Comparison of ENCODE assay signal across 8 cellular contexts in genomic region chr17:67378444-67379250, GRCh38.
DNase-seq lines count a peak whose midpoint lies in the region; ATAC-seq and TF ChIP-seq lines count a peak whose summit lies in the region.

No MANE protein-coding gene starts in this region.

- H3K36me3 ChIP-seq in mucosa of rectum (ENCODE audit: control insufficient read depth in 2 of 2, insufficient read depth in 2 of 2, low read length in 2 of 2), result no peaks in the 10 kb centered on the region

- peak; percentile 87 for DNase-seq in HK-2 (ENCODE audit: unreplicated experiment)
- peak; percentile 73 for DNase-seq in NOMO-1 treated with DMSO at 0.1 percent for 48 hours (lab: John Stamatoyannopoulos, UW; ENCODE audit: unreplicated experiment)
- peak; percentile 65 for DNase-seq in activated T-cell treated with anti-CD3 and anti-CD28 coated beads for 4 hours
- DNase-seq in epithelial cell of prostate (ENCODE audit: low read depth, low spot score), result no peak
- DNase-seq in stimulated activated CD8-positive, alpha-beta memory T cell treated with anti-CD3 and anti-CD28 coated beads, Interleukin-4, amount 100 ng/mL, for 4 hours (ENCODE audit: low read depth in 2 of 2, low spot score in 1 of 2), result peak; percentile 51 to 52

- ATAC-seq in GM18502 (IDR thresholded peaks at IDR 0.05; ENCODE audit: poor library complexity, unreplicated experiment), result peak; percentile 39

- peak overlapping the region; percentile 65 to 86 for H3K9ac ChIP-seq in mucosa of rectum (ENCODE audit: low read depth in 1 of 2, low read length in 2 of 2)

- H3K9me3 ChIP-seq in mucosa of rectum (ENCODE audit: control insufficient read depth in 2 of 2, low read length in 2 of 2), result no peaks in the 10 kb centered on the region

- H3K27me3 ChIP-seq in mucosa of rectum (ENCODE audit: control insufficient read depth in 2 of 2, insufficient read depth in 2 of 2, low read length in 2 of 2), result no peaks in the 10 kb centered on the region

- H3K4me3 ChIP-seq in mucosa of rectum (ENCODE audit: low read length in 2 of 2), result peak overlapping the region; percentile 79 to 80

- H3K4me1 ChIP-seq in mucosa of rectum (ENCODE audit: control insufficient read depth in 2 of 2, insufficient read depth in 2 of 2, low read length in 2 of 2), result peaks cover 7 to 11% of the 10 kb centered on the region in 2 donors

- H3K27ac ChIP-seq in 22Rv1, result peak overlapping the region; percentile 47; the same call in 1 of the 2 replicates
- peak overlapping the region; percentile 84 for H3K27ac ChIP-seq in epithelial cell of prostate
- peak overlapping the region; percentile 79 for H3K27ac ChIP-seq in mucosa of rectum (ENCODE audit: low read depth in 2 of 2, low read length in 2 of 2)

- peak; percentile 96 for TF ChIP-seq CTCF in 22Rv1 (IDR thresholded peaks at IDR 0.05)
